ENCODE assay signal across 14 cellular contexts in the genomic region with DNA sequence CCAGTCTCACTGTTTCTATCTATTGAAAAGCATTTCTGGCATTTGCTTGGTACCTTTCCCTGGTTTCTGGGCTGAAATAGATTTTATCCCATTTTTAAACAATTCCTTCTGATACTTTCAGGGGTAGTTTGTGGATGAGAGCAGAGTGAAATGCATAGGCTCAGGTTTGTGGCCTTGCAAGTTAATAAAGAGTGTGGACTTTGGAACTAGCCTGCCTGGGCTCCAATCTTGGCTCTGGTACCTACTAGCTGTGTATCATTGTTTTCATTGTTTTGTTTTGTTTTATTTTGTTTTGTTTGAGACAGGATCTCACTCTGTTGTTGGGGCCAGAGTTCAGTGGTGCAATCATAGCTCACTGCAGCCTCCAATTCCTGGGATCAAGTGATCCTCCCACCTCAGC.
DNase-seq lines count a peak whose midpoint lies in the region; ATAC-seq and TF ChIP-seq lines count a peak whose summit lies in the region.
"Had no signal": no experiment of that assay in that cellular context is flagged by ENCODE, and none has a peak within 500 bp of the region (broad histone marks: within the 10 kb centered on the region; RNA-seq: fewer than 3 reads in every experiment).

No MANE protein-coding gene starts in this region.

- ATAC-seq in memory B cell (ENCODE audit: low read depth): no peak

- H3K4me3 ChIP-seq in transverse colon: no peak overlapping the region
- H3K4me3 ChIP-seq: GM12878, GM23338 had no signal

- no peaks in the 10 kb centered on the region for H3K9me3 Mint-ChIP-seq in activated CD4-positive, alpha-beta T cell treated with anti-CD3 and anti-CD28 coated beads, Interleukin-2, amount 10 ng/mL, durations not matched to agents 24 days and 14 days
- H3K9me3 Mint-ChIP-seq in IgD-negative memory B cell: no peaks in the 10 kb centered on the region
- no peaks in the 10 kb centered on the region for H3K9me3 Mint-ChIP-seq in memory B cell
- H3K9me3 Mint-ChIP-seq: GM23338, H9 had no signal

- no peaks in the 10 kb centered on the region for H3K27me3 Mint-ChIP-seq in activated CD4-positive, alpha-beta T cell treated with anti-CD3 and anti-CD28 coated beads, Interleukin-2, amount 10 ng/mL, durations not matched to agents 24 days and 14 days
- no peaks in the 10 kb centered on the region for H3K27me3 Mint-ChIP-seq in IgD-negative memory B cell
- H3K27me3 Mint-ChIP-seq in memory B cell: no peaks in the 10 kb centered on the region

- H3K36me3 Mint-ChIP-seq in activated CD4-positive, alpha-beta T cell treated with anti-CD3 and anti-CD28 coated beads, Interleukin-2, amount 10 ng/mL, durations not matched to agents 24 days and 14 days (ENCODE audit: low read depth): peaks cover 7% of the 10 kb centered on the region
- H3K36me3 Mint-ChIP-seq in IgD-negative memory B cell (peaks cover 6% of the 10 kb centered on the region), memory B cell (peaks cover 21% of the 10 kb centered on the region)

- no peak overlapping the region for H3K4me3 Mint-ChIP-seq in activated CD4-positive, alpha-beta T cell treated with anti-CD3 and anti-CD28 coated beads, Interleukin-2, amount 10 ng/mL, durations not matched to agents 24 days and 14 days
- H3K4me3 Mint-ChIP-seq in IgD-negative memory B cell (peak overlapping the region in 1 of 4 donors; percentile 82), memory B cell (no peak overlapping the region)
- H3K4me3 Mint-ChIP-seq: GM23338, H9 had no signal

- peaks cover 0 to 28% (median 15%) of the 10 kb centered on the region in 4 donors for H3K4me1 ChIP-seq in transverse colon
- H3K4me1 ChIP-seq: Caco-2 had no signal

- TF ChIP-seq EP300 in transverse colon (IDR thresholded peaks at IDR 0.05; ENCODE audit: low read depth): no peak

- H3K4me1 Mint-ChIP-seq in activated CD4-positive, alpha-beta T cell treated with anti-CD3 and anti-CD28 coated beads, Interleukin-2, amount 10 ng/mL, durations not matched to agents 24 days and 14 days: peaks cover 51% of the 10 kb centered on the region
- peaks cover 63 to 81% (median 76%) of the 10 kb centered on the region in 3 donors for H3K4me1 Mint-ChIP-seq in IgD-negative memory B cell
- peaks cover 73% of the 10 kb centered on the region for H3K4me1 Mint-ChIP-seq in memory B cell

- H3K36me3 ChIP-seq in transverse colon: no peaks in the 10 kb centered on the region

- intact Hi-C loops in activated CD4-positive, alpha-beta T cell treated with anti-CD3 and anti-CD28 coated beads, Interleukin-2, amount 10 ng/mL, durations not matched to agents 24 days and 14 days (cut with micrococcal nuclease): loop anchor here (2.0 to 5.0 kb wide), 3 partner anchors 48 to 176 kb away; a partner anchor contains a TSS
- intact Hi-C loops in transverse colon (cut with DNase I; ENCODE audit: low total_unique reads): loop anchor here (2.0 kb wide), 1 partner anchor 208 kb away; no protein-coding TSS in a partner anchor

- no peaks in the 10 kb centered on the region for H3K27me3 ChIP-seq in transverse colon

- no peaks in the 10 kb centered on the region for H3K9me3 ChIP-seq in transverse colon
- H3K9me3 ChIP-seq: Caco-2 had no signal

- no peak for TF ChIP-seq CTCF in transverse colon (IDR thresholded peaks at IDR 0.05)

- no peak for TF ChIP-seq POLR2A in transverse colon (IDR thresholded peaks at IDR 0.05)

- DNase-seq in activated CD4-positive, alpha-beta T cell treated with anti-CD3 and anti-CD28 coated beads, Interleukin-2, amount 10 ng/mL, durations not matched to agents 24 days and 14 days: no peak
- no peak for DNase-seq in activated CD4-positive, alpha-beta T cell treated with anti-CD3 and anti-CD28 coated beads, Interleukin-2, amount 50 U/mL, for 48 hours
- DNase-seq in memory B cell (ENCODE audit: low spot score in 2 of 2): no peak
- peak; percentile 17 for DNase-seq in transverse colon
- DNase-seq in retina: no peak
- DNase-seq in activated effector memory CD4-positive, alpha-beta T cell treated with anti-CD3 and anti-CD28 coated beads, Interleukin-2, amount 50 U/mL, for 16 hours: no peak
- DNase-seq: MV-4-11, NCI-H524 treated with DMSO at 0.1 percent for 48 hours had no signal

- peak overlapping the region; percentile 26 for H3K27ac Mint-ChIP-seq in activated CD4-positive, alpha-beta T cell treated with anti-CD3 and anti-CD28 coated beads, Interleukin-2, amount 10 ng/mL, durations not matched to agents 24 days and 14 days
- H3K27ac Mint-ChIP-seq in IgD-negative memory B cell: peak overlapping the region in 2 of 3 donors; percentile 86 to 91
- H3K27ac Mint-ChIP-seq in memory B cell: peak overlapping the region; percentile 87
- H3K27ac Mint-ChIP-seq: GM23338, H9 had no signal

- H3K27ac ChIP-seq in transverse colon: peak overlapping the region in 1 of 4 donors; percentile 11
- H3K27ac ChIP-seq: 22Rv1 had no signal

- in situ Hi-C loops in transverse colon (cut with MboI; ENCODE audit: low pct_ligation_motif_present in 1 of 4, low pct_unique_long_range_greater_than_20kb in 1 of 4, low sequenced_read_pairs in 3 of 4): loop anchor here (5.0 to 10.0 kb wide), 4 partner anchors 204 to 216 kb away; no protein-coding TSS in a partner anchor

Comparison
In these comparisons a context has a peak if more than half of its experiments do, and no peak if none do; other contexts are left out.
1. H3K27ac Mint-ChIP-seq: peak in every context shown above with its lines; median percentile 88 in IgD-negative memory B cell; 87 in memory B cell; 26 in activated CD4-positive, alpha-beta T cell treated with anti-CD3 and anti-CD28 coated beads, Interleukin-2, amount 10 ng/mL, durations not matched to agents 24 days and 14 days.